ENCODE assay signal across 8 cellular contexts in genomic region chr9:91421987-91422765, GRCh38. TPM values are rescaled to one million over a fixed set of nuclear protein-coding genes. Genes with fewer than 3 reads are reported as not detected.
DNase-seq lines count a peak whose midpoint lies in the region; ATAC-seq and TF ChIP-seq lines count a peak whose summit lies in the region.

No MANE protein-coding gene starts in this region.

- BruUV-seq in OCI-LY7 (replicated peaks; lab: Mats Ljungman, UMichigan): no TSS peak

- peak overlapping the region; percentile 98 for H3K4me2 ChIP-seq in OCI-LY7 (ENCODE audit: low read length)

- TF ChIP-seq CTCF in GM10266 (IDR thresholded peaks at IDR 0.05; ENCODE audit: control insufficient read depth, insufficient read depth, low read depth, missing control alignments) (no peak), OCI-LY7 (conservative IDR thresholded peaks at IDR 0.05; ENCODE audit: low read length) (no peak)

- 7 to 9% methylated on average over 5 to 8 of the region's 16 CpGs for WGBS in mesodermal cell (ENCODE audit: insufficient coverage in 2 of 2), 2 experiments
- 3% methylated on average over 16 of the region's 16 CpGs for WGBS in urinary bladder

- CTCF ChIA-PET in OCI-LY7 (lab: Charles Lee; ENCODE audit: unreplicated experiment): no interaction called here

- H3K27ac ChIP-seq in OCI-LY7 (ENCODE audit: low read depth, low read length, poor library complexity, severe bottlenecking) (no peak overlapping the region), mesodermal cell (ENCODE audit: low read depth, low read length, severe bottlenecking) (peak overlapping the region; percentile 84), urinary bladder (ENCODE audit: low read depth) (peak overlapping the region; percentile 93)

- intact Hi-C loops in OCI-LY7 (cut with micrococcal nuclease; ENCODE audit: unreplicated experiment): loop anchor here (2.0 to 5.0 kb wide), 3 partner anchors 61 to 387 kb away; partner anchors contain the start of gene AUH

- POLR2A ChIA-PET in OCI-LY7 (lab: Charles Lee): no interaction called here

- H4K20me1 ChIP-seq in OCI-LY7 (ENCODE audit: insufficient read depth, low read length): peaks cover 22% of the 10 kb centered on the region; the same call in 1 of the 2 replicates

- H3K4me3 ChIP-seq in OCI-LY7 (ENCODE audit: low read depth, low read length, poor library complexity, severe bottlenecking): peak overlapping the region; percentile 85
- peak overlapping the region; percentile 78 for H3K4me3 ChIP-seq in mesodermal cell (ENCODE audit: extremely low read depth, insufficient read depth, low read length, poor library complexity, severe bottlenecking)
- peak overlapping the region; percentile 94 for H3K4me3 ChIP-seq in urinary bladder (ENCODE audit: low read depth, low read length)

- H3K9me2 ChIP-seq in OCI-LY7 (ENCODE audit: insufficient read depth, low read length): no peaks in the 10 kb centered on the region

- H3K4me1 ChIP-seq in OCI-LY7 (ENCODE audit: insufficient read depth, low read length, poor library complexity, severe bottlenecking) (peaks cover 22% of the 10 kb centered on the region), mesodermal cell (ENCODE audit: control insufficient read depth, insufficient read depth, low read length, poor library complexity, severe bottlenecking) (peaks cover 21% of the 10 kb centered on the region), urinary bladder (ENCODE audit: insufficient read depth) (peaks cover 1% of the 10 kb centered on the region)

- DNase-seq in GM10266 (ENCODE audit: extremely low spot score) (peak; percentile 47), OCI-LY7 (ENCODE audit: low spot score) (no peak), dermis blood vessel endothelial cell (peak; percentile 39), NCI-H526 treated with DMSO at 0.1 percent for 48 hours (lab: John Stamatoyannopoulos, UW) (no peak)
- DNase-seq in activated effector memory CD4-positive, alpha-beta T cell treated with anti-CD3 and anti-CD28 coated beads, Interleukin-2, amount 50 U/mL, for 16 hours: no peak

- H2AFZ ChIP-seq in OCI-LY7 (ENCODE audit: low read length): peak overlapping the region; percentile 27; the same call in 1 of the 2 replicates

- no peak for ATAC-seq in GM21367 (IDR thresholded peaks at IDR 0.05; ENCODE audit: unreplicated experiment)

- H3K79me2 ChIP-seq in OCI-LY7 (ENCODE audit: insufficient read depth, low read depth, low read length): peaks cover 21% of the 10 kb centered on the region

- H3K36me3 ChIP-seq in OCI-LY7 (ENCODE audit: insufficient read depth, low read length) (no peaks in the 10 kb centered on the region), mesodermal cell (ENCODE audit: control insufficient read depth, insufficient read depth, low read length) (no peaks in the 10 kb centered on the region), urinary bladder (ENCODE audit: insufficient read depth) (no peaks in the 10 kb centered on the region)

- no peaks in the 10 kb centered on the region for H3K9me3 ChIP-seq in OCI-LY7 (ENCODE audit: low read length)
- no peaks in the 10 kb centered on the region for H3K9me3 ChIP-seq in mesodermal cell (ENCODE audit: control insufficient read depth, low read length)

RNA-seq across cellular contexts. Expression of gene NFIL3, which starts 1.5 kb away (rescaled TPM):
- total RNA-seq in OCI-LY7 (2014; rRNA removed; shearing (Covaris generic)): 6.2 and 6.3 TPM in 2 replicates
- total RNA-seq in OCI-LY7 (2022) (11.2 and 11.9 TPM in 2 replicates), dermis blood vessel endothelial cell (6.3 and 6.5 TPM in 2 replicates), urinary bladder (14.9 TPM)
- 17.7 TPM for polyA plus RNA-seq in mesodermal cell (2013, experiment 1 of 2)
- polyA plus RNA-seq in mesodermal cell (2013, experiment 2 of 2): 18.5 TPM
- polyA plus RNA-seq in urinary bladder: 50.1 TPM

Comparison
In these comparisons a context has a peak if more than half of its experiments do, and no peak if none do; other contexts are left out.
1. DNase-seq: peak in GM10266 (single experiment) and dermis blood vessel endothelial cell (single experiment); none in OCI-LY7 (single experiment), activated effector memory CD4-positive, alpha-beta T cell treated with anti-CD3 and anti-CD28 coated beads, Interleukin-2, amount 50 U/mL, for 16 hours (single experiment) and NCI-H526 treated with DMSO at 0.1 percent for 48 hours (single experiment).
2. Peak in every context shown above with its lines, with median percentiles within 50 percentile points of each other: H3K4me3 ChIP-seq.